In the genomic region with DNA sequence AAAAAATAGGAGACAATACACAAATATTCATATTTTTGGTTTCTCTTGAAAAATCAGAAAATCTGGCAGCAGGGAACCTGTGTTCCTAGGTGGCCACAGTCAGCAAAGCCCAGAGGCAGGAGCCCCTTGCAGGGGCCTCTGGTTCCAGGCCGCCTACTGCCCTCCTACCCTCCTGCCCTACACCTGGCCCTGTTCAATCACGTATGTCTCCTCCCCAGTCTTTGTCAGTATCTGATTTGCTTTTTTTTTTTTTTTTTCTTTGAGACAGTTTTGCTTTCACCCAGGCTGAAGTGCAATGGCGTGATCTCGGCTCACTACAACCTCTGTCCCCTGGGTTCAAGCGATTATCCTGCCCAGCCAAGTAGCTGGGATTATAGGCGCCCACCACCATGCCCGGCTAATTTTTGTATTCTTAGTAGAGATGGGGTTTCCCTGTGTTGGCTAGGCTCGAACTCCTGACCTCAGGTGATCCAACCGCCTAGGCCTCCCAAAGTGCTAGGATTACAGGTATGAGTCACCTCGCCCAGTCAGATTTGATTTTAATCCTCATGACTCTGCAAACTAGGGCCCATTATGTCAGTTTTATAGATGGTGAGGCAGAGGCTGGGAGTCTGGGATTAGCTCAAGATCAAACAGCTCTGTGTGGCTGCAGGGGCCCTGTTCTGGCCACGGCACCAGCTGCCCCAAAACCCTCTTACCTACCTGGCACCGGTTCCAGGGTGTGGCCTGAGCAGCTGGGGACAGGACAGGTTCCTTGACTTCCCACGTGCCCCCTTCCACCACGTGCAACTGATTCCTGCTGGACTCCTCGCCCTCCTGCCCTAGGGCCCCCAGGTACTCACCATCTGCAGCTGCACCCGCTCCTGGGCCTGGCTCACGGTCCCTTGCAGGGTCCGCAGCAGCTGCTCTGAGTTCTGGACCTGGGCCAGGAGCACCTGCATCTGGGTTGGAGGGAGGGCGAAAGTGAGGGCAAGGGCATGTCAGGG, we compare ENCODE assay signal across 13 cellular contexts. TPM values are rescaled to one million over a fixed set of nuclear protein-coding genes. Genes with fewer than 3 reads are reported as not detected.
DNase-seq lines count a peak whose midpoint lies in the region; ATAC-seq and TF ChIP-seq lines count a peak whose summit lies in the region.
"Had no signal": no experiment of that assay in that cellular context is flagged by ENCODE, and none has a peak within 500 bp of the region (broad histone marks: within the 10 kb centered on the region; RNA-seq: fewer than 3 reads in every experiment).

No MANE protein-coding gene starts in this region.

- H3K4me1 ChIP-seq in adrenal gland (replicated peaks in 1 of 2), result no peaks in the 10 kb centered on the region
- H3K4me1 ChIP-seq: HAP-1, heart right ventricle had no signal

- no peaks in the 10 kb centered on the region for H3K9me3 ChIP-seq in adrenal gland (replicated peaks in 1 of 3)
- H3K9me3 ChIP-seq: HAP-1, heart right ventricle had no signal

- peaks cover 0 to 45% of the 10 kb centered on the region in 2 donors for H3K36me3 ChIP-seq in adrenal gland (replicated peaks in 1 of 2)
- H3K36me3 ChIP-seq: HAP-1 had no signal

- ATAC-seq in SK-N-SH treated with all-trans-retinoic acid at 6 μM for 48 hours, result peak; percentile 62

- H3K4me3 ChIP-seq in retinal pigment epithelial cell (ENCODE audit: low read length), result no peak overlapping the region
- H3K4me3 ChIP-seq in adrenal gland, result no peak overlapping the region
- H3K4me3 ChIP-seq: HAP-1, heart right ventricle had no signal

- intact Hi-C loops in adrenal gland (cut with DNase I), result no loop called here

- TF ChIP-seq CTCF in retinal pigment epithelial cell (conservative IDR thresholded peaks at IDR 0.05; ENCODE audit: low read depth, low read length), result no peak
- TF ChIP-seq CTCF in adrenal gland (IDR thresholded peaks at IDR 0.05), result no peak

- DNase-seq in NCI-H2029 (lab: John Stamatoyannopoulos, UW), result peak; percentile 20
- no peak for DNase-seq in NCI-H2029 treated with DMSO at 0.1 percent for 48 hours (lab: John Stamatoyannopoulos, UW)
- peak; percentile 84 for DNase-seq in NAMALWA (ENCODE audit: low spot score)
- peak; percentile 75 for DNase-seq in retinal pigment epithelial cell (ENCODE audit: low read depth)
- no peak for DNase-seq in adrenal gland
- no peak for DNase-seq in CD1c-positive myeloid dendritic cell (ENCODE audit: extremely low spot score)
- DNase-seq in KG1 (lab: John Stamatoyannopoulos, UW), result no peak
- DNase-seq: activated naive CD4-positive, alpha-beta T cell treated with Interleukin-2 at 50 U/mL for 16 hours; heart right ventricle; retina had no signal

- no peak overlapping the region for H3K27ac ChIP-seq in adrenal gland
- H3K27ac ChIP-seq: heart right ventricle had no signal

- no peak for TF ChIP-seq POLR2A in adrenal gland (IDR thresholded peaks at IDR 0.05)

- 86 to 91% (median 90%) methylated on average over 11 to 19 of the region's 19 CpGs for WGBS in adrenal gland, 4 donors

- no peaks in the 10 kb centered on the region for H3K27me3 ChIP-seq in adrenal gland
- H3K27me3 ChIP-seq: heart right ventricle had no signal

TF ChIP-seq in SK-N-SH treated with all-trans-retinoic acid at 6 μM for 48 hours, 23 proteins besides CTCF, POLR2A, EP300 and RAD21 (continues in another document):
- TF ChIP-seq ARNTL (CRISPR knock-in tag; IDR thresholded peaks at IDR 0.05; ENCODE audit: borderline replicate concordance, low read depth), result no peak
- TF ChIP-seq PATZ1 (CRISPR knock-in tag; IDR thresholded peaks at IDR 0.05; ENCODE audit: borderline replicate concordance), result no peak
- no peak for TF ChIP-seq ZNF70 (CRISPR knock-in tag; IDR thresholded peaks at IDR 0.05)
- no peak for TF ChIP-seq TSHZ2 (CRISPR knock-in tag; IDR thresholded peaks at IDR 0.05)
- no peak for TF ChIP-seq PPARA (CRISPR knock-in tag; IDR thresholded peaks at IDR 0.05; ENCODE audit: borderline replicate concordance)
- TF ChIP-seq ZC3H10 (CRISPR knock-in tag; IDR thresholded peaks at IDR 0.05), result no peak
- TF ChIP-seq SNAI2 (CRISPR knock-in tag; IDR thresholded peaks at IDR 0.05), result no peak
- TF ChIP-seq ISL1 (CRISPR knock-in tag; IDR thresholded peaks at IDR 0.05), result no peak
- no peak for TF ChIP-seq ZFP30 (CRISPR knock-in tag; IDR thresholded peaks at IDR 0.05)
- TF ChIP-seq, protein P1, sequence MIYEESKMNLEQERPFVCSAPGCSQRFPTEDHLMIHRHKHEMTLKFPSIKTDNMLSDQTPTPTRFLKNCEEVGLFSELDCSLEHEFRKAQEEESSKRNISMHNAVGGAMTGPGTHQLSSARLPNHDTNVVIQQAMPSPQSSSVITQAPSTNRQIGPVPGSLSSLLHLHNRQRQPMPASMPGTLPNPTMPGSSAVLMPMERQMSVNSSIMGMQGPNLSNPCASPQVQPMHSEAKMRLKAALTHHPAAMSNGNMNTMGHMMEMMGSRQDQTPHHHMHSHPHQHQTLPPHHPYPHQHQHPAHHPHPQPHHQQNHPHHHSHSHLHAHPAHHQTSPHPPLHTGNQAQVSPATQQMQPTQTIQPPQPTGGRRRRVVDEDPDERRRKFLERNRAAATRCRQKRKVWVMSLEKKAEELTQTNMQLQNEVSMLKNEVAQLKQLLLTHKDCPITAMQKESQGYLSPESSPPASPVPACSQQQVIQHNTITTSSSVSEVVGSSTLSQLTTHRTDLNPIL (CRISPR knock-in tag; IDR thresholded peaks at IDR 0.05; ENCODE audit: low read depth), result no peak
- no peak for TF ChIP-seq ZFP3 (CRISPR knock-in tag; IDR thresholded peaks at IDR 0.05)
- no peak for TF ChIP-seq POU6F1 (CRISPR knock-in tag; IDR thresholded peaks at IDR 0.05; ENCODE audit: borderline replicate concordance, low read depth)
- no peak for TF ChIP-seq TOX (CRISPR knock-in tag; IDR thresholded peaks at IDR 0.05; ENCODE audit: borderline replicate concordance)

RNA-seq across cellular contexts. Expression of gene RABEP2, which starts 14.7 kb away (rescaled TPM):
- total RNA-seq in adrenal gland, result 100 to 1,000 TPM in 1 of 8 donors, 10 to 100 TPM in 7; 18.6 to 108 (median 47.7) TPM
- 100 to 1,000 TPM in 1 of 3 donors, 10 to 100 TPM in 1, 1 to 10 TPM in 1; 1.4 to 121 (median 57.1) TPM for polyA plus RNA-seq in adrenal gland

RNA-seq across cellular contexts. Expression of gene CD19, which starts 21.4 kb away (rescaled TPM):
- total RNA-seq in adrenal gland, result 1 to 10 TPM in 1 of 8 donors, under 1 TPM in 5, not detected in 2; 0.32 to 1.8 (median 0.46) TPM
- under 1 TPM; 0.26 to 0.88 (median 0.40) TPM for polyA plus RNA-seq in adrenal gland
- total RNA-seq: A673 had no signal

RNA-seq across cellular contexts. Expression of gene ATP2A1, which starts 32.1 kb away (rescaled TPM):
- total RNA-seq in adrenal gland, result 1 to 10 TPM in 2 of 8 donors, under 1 TPM in 5, not detected in 1; 0.17 to 1.2 (median 0.95) TPM
- polyA plus RNA-seq in adrenal gland, result 1 to 10 TPM in 1 of 3 donors, under 1 TPM in 2; 0.05 to 1.1 (median 0.88) TPM

RNA-seq across cellular contexts. Expression of gene NFATC2IP, which starts 40.4 kb away (rescaled TPM):
- 10 to 100 TPM in 7 of 8 donors, 1 to 10 TPM in 1; 7.7 to 23.9 (median 18.3) TPM for total RNA-seq in adrenal gland
- 10 to 100 TPM; 10.4 to 25.2 (median 18.3) TPM for polyA plus RNA-seq in adrenal gland

RNA-seq across cellular contexts. Expression of gene SH2B1, which starts 46.7 kb away (rescaled TPM):
- 100 to 1,000 TPM in 1 of 8 donors, 10 to 100 TPM in 7; 30.8 to 108 (median 58.6) TPM for total RNA-seq in adrenal gland
- 100 to 1,000 TPM in 2 of 3 donors, 10 to 100 TPM in 1; 17.1 to 236 (median 119) TPM for polyA plus RNA-seq in adrenal gland

Comparison
In these comparisons a context has a peak if more than half of its experiments do, and no peak if none do; other contexts are left out.
1. DNase-seq: peak in NCI-H2029 (single experiment), NAMALWA (single experiment) and retinal pigment epithelial cell (single experiment); none in NCI-H2029 treated with DMSO at 0.1 percent for 48 hours (single experiment), adrenal gland (0 of 7), CD1c-positive myeloid dendritic cell (single experiment) and KG1 (single experiment).